ENCODE assay signal across 1 cellular context in genomic region chr2:27076323-27076722, GRCh38.
TF ChIP-seq lines count a peak whose summit lies in the region.

No MANE protein-coding gene starts in this region.

TF ChIP-seq in HepG2, 621 proteins besides CTCF, POLR2A, EP300 and RAD21:
- TF ChIP-seq CREB1 (IDR thresholded peaks at IDR 0.05) (peak; percentile 38; the same call in 1 of the 2 replicates), CREB1 (CRISPR knock-in tag; IDR thresholded peaks at IDR 0.05) (no peak), NFE2L2 (IDR thresholded peaks at IDR 0.05; ENCODE audit: low read length) (peak; percentile 53; the same call in 1 of the 2 replicates), PRDM4 (CRISPR knock-in tag; IDR thresholded peaks at IDR 0.05; ENCODE audit: borderline replicate concordance) (no peak), THAP11 (CRISPR knock-in tag; IDR thresholded peaks at IDR 0.05) (no peak), ATF4 (CRISPR knock-in tag; IDR thresholded peaks at IDR 0.05) (0 out of 4 replicates have a peak, but pooled peaks of 1 of the 2 experiments have one; percentile 16), ONECUT2 (CRISPR knock-in tag; IDR thresholded peaks at IDR 0.05) (no peak)
TF ChIP-seq in HepG2: peak in this region for 3.
